In the genomic region with DNA sequence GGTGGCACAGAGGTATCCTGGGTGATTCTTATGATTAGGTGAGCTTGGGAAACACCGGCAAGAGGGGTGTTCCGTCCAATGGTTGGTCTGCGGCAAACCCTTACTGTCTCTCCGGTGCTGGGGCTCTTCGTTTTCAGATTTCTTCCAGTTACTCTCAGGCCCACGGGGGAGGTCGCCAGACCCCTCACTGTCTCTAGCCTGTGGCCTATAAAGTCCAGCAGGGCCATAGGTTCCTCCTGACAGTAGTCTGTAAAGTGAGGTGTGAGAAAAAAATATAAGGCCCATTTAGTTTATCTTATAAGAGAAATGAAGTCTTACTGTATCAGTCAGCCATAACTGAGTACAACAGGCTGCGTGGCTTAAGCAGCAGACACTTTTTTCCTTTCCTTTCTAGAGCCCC, we compare ENCODE assay signal across 14 cellular contexts. TPM values are rescaled to one million over a fixed set of nuclear protein-coding genes. Genes with fewer than 3 reads are reported as not detected.
DNase-seq lines count a peak whose midpoint lies in the region; ATAC-seq and TF ChIP-seq lines count a peak whose summit lies in the region.
"Had no signal": no experiment of that assay in that cellular context is flagged by ENCODE, and none has a peak within 500 bp of the region (broad histone marks: within the 10 kb centered on the region; RNA-seq: fewer than 3 reads in every experiment).

No MANE protein-coding gene starts in this region.

- peaks cover 0 to 26% (median 18%) of the 10 kb centered on the region in 9 donors for H3K4me1 ChIP-seq in heart right ventricle
- no peaks in the 10 kb centered on the region for H3K4me1 ChIP-seq in naive thymus-derived CD4-positive, alpha-beta T cell (ENCODE audit: control insufficient read depth in 2 of 2, insufficient read depth in 2 of 2, low read length in 2 of 2)
- H3K4me1 ChIP-seq: uterus had no signal

- peaks cover 0 to 5% (median 0%) of the 10 kb centered on the region in 5 donors for H3K36me3 Mint-ChIP-seq in naive thymus-derived CD4-positive, alpha-beta T cell
- H3K36me3 Mint-ChIP-seq in type B pancreatic cell: no peaks in the 10 kb centered on the region

- DNase-seq in heart right ventricle (no peak), cardiac septum (ENCODE audit: low spot score) (no peak), coronary artery (ENCODE audit: low spot score) (no peak), type B pancreatic cell (ENCODE audit: extremely low spot score, unreplicated experiment) (no peak), NCI-H2107 treated with DMSO at 0.1 percent for 48 hours (lab: John Stamatoyannopoulos, UW; ENCODE audit: unreplicated experiment) (no peak), EL (no peak), GM03348 (ENCODE audit: low spot score) (no peak)
- DNase-seq in naive thymus-derived CD4-positive, alpha-beta T cell: no peak
- DNase-seq: activated CD4-positive, alpha-beta T cell treated with anti-CD3 and anti-CD28 coated beads, Interleukin-2, amount 50 U/mL, for 1 hour; NCI-H1417 treated with DMSO at 0.1 percent for 48 hours; right lobe of liver; uterus had no signal

- no peak for ATAC-seq in heart right ventricle
- ATAC-seq in naive thymus-derived CD4-positive, alpha-beta T cell: no peak
- ATAC-seq: HepG2, left colon, right lobe of liver had no signal

- H3K4me1 Mint-ChIP-seq in naive thymus-derived CD4-positive, alpha-beta T cell: peaks cover 0 to 20% (median 12%) of the 10 kb centered on the region in 7 donors
- no peaks in the 10 kb centered on the region for H3K4me1 Mint-ChIP-seq in type B pancreatic cell (ENCODE audit: unreplicated experiment)

- peak overlapping the region in 7 of 10 donors; percentile 44 to 65 (median 57) for H3K4me3 ChIP-seq in heart right ventricle
- peak overlapping the region; percentile 74 for H3K4me3 ChIP-seq in coronary artery
- no peak overlapping the region for H3K4me3 ChIP-seq in naive thymus-derived CD4-positive, alpha-beta T cell (ENCODE audit: low read length)

- no peaks in the 10 kb centered on the region for H3K36me3 ChIP-seq in heart right ventricle
- no peaks in the 10 kb centered on the region for H3K36me3 ChIP-seq in naive thymus-derived CD4-positive, alpha-beta T cell (ENCODE audit: control insufficient read depth in 2 of 3, insufficient read depth in 3 of 3, low read length in 3 of 3)
- H3K36me3 ChIP-seq: right lobe of liver, uterus had no signal

- TF ChIP-seq CTCF in heart right ventricle (IDR thresholded peaks at IDR 0.05): no peak
- TF ChIP-seq CTCF in coronary artery (IDR thresholded peaks at IDR 0.05): no peak
- TF ChIP-seq CTCF in type B pancreatic cell (conservative IDR thresholded peaks at IDR 0.05): no peak

- no peak overlapping the region for H3K27ac Mint-ChIP-seq in naive thymus-derived CD4-positive, alpha-beta T cell
- H3K27ac Mint-ChIP-seq in type B pancreatic cell: no peak overlapping the region

- POLR2A ChIA-PET in naive thymus-derived CD4-positive, alpha-beta T cell (lab: Charles Lee): no interaction called here

- peaks cover 40 to 63% (median 57%) of the 10 kb centered on the region in 5 donors for H3K27me3 Mint-ChIP-seq in naive thymus-derived CD4-positive, alpha-beta T cell
- peaks cover 76% of the 10 kb centered on the region for H3K27me3 Mint-ChIP-seq in type B pancreatic cell

- intact Hi-C loops in heart right ventricle (cut with DNase I) (loop anchor here in 1 of 10 donors (10.0 kb wide), 1 partner anchor 361 kb away; no protein-coding TSS in a partner anchor), cardiac septum (cut with DNase I) (no loop called here)
- intact Hi-C loops in naive thymus-derived CD4-positive, alpha-beta T cell (cut with micrococcal nuclease): no loop called here

- H3K9me3 Mint-ChIP-seq in naive thymus-derived CD4-positive, alpha-beta T cell: peaks cover 0 to 2% (median 0%) of the 10 kb centered on the region in 11 donors
- no peaks in the 10 kb centered on the region for H3K9me3 Mint-ChIP-seq in type B pancreatic cell

- CTCF ChIA-PET in naive thymus-derived CD4-positive, alpha-beta T cell (lab: Charles Lee): no interaction called here

- H3K9me3 ChIP-seq in heart right ventricle: no peaks in the 10 kb centered on the region
- no peaks in the 10 kb centered on the region for H3K9me3 ChIP-seq in naive thymus-derived CD4-positive, alpha-beta T cell (ENCODE audit: control insufficient read depth in 2 of 3, low read length in 3 of 3)
- H3K9me3 ChIP-seq: right lobe of liver, uterus had no signal

- H3K27me3 ChIP-seq in heart right ventricle: peaks cover 0 to 60% (median 37%) of the 10 kb centered on the region in 7 donors
- no peaks in the 10 kb centered on the region for H3K27me3 ChIP-seq in naive thymus-derived CD4-positive, alpha-beta T cell (ENCODE audit: control insufficient read depth in 2 of 2, insufficient read depth in 2 of 2, low read length in 2 of 2)
- H3K27me3 ChIP-seq: uterus had no signal

- no peak overlapping the region for H3K27ac ChIP-seq in heart right ventricle
- no peak overlapping the region for H3K27ac ChIP-seq in coronary artery
- H3K27ac ChIP-seq in naive thymus-derived CD4-positive, alpha-beta T cell (ENCODE audit: low read depth, low read length): no peak overlapping the region
- H3K27ac ChIP-seq: right lobe of liver, uterus had no signal

- H3K4me3 Mint-ChIP-seq in naive thymus-derived CD4-positive, alpha-beta T cell: peak overlapping the region; percentile 33 to 71 (median 54)
- H3K4me3 Mint-ChIP-seq in type B pancreatic cell: peak overlapping the region; percentile 72

- WGBS in heart right ventricle, 2 donors: 77 to 79% methylated on average over 8 of the region's 8 CpGs

RNA-seq across cellular contexts. Expression of a gene that starts 1.4 kb away (rescaled TPM):
- total RNA-seq in heart right ventricle (1 to 10 TPM in 8 of 10 donors, under 1 TPM in 2; 0.82 to 2.4 (median 1.2) TPM), cardiac septum (2.4 TPM), type B pancreatic cell (ENCODE audit: low replicate concordance) (1.6 and 2.0 TPM in 2 replicates)
- under 1 TPM; 0.26 to 0.80 TPM for polyA plus RNA-seq in heart right ventricle
- under 1 TPM in 2 of 5 experiments, not detected in 3; 0.32 to 0.41 TPM for total RNA-seq in naive thymus-derived CD4-positive, alpha-beta T cell
- under 1 TPM in 1 of 2 donors, not detected in 1; 0.14 TPM for polyA plus RNA-seq in naive thymus-derived CD4-positive, alpha-beta T cell
